ENCODE assay signal across 8 cellular contexts in the genomic region with DNA sequence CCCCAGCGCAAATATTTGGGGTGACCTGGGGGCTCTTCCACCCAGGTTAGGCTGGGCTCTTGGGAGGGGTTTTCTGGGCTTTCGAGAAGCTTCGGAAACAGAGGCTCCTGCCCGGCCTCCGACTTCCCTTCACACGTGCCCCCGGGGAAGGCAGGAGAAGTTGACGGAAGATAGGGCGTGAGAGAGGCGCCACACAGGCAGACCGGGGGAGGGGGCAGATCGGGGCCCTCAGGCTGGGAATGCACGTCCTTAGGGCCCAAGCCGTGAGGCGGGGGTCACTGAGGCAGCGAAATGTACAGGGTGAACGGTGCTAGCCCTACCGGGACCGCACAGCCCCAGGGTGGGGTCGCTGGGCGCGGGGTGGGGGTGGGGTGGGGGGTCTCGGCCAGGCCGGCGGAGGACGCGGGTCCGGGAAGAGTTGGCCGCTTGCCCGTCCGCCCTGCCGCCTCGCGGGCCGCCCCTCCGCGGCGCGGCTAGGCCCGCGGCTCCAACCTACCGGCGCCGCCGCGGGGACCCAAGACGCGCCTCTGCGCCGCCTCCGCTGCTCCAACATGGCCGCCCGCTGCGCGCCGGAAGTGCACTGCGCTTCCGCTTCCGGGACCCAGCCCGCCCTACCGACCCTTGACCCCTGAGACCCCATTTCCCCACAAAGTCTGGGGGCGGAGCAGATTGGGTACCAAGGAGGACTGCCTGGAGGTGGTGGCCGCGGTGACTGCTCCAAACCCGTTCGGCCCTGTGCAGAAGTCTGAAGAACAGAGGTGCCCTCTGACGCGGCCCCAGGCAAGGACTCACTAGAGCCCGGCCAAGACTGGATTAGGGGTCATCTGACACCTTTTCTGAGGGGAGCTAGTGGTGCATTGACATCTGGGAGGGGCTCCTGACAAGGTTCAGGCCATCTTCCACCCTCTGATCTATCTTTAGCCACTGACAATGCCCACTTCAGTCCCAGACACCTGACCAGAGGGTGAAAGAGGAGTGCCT. TPM values are rescaled to one million over a fixed set of nuclear protein-coding genes. Genes with fewer than 3 reads are reported as not detected.
DNase-seq lines count a peak whose midpoint lies in the region; ATAC-seq and TF ChIP-seq lines count a peak whose summit lies in the region.

A gene (minus strand): TSS at position 561 of the 981 bp plus-strand sequence. CDS start 2,123 bp downstream, outside the sequence.

- H3K4me1 Mint-ChIP-seq in activated T-helper 2 cell treated with anti-CD3 and anti-CD28 coated beads, Interferon-gamma antibody, Interleukin-2, Interleukin-4, amounts not matched to agents 10 μg/mL and 5 μg/mL and 100 μg/mL, durations not matched to agents 14 hours and 24 hours and 36 hours (ENCODE audit: low read depth) = peaks cover 24% of the 10 kb centered on the region
- H3K4me1 Mint-ChIP-seq in stimulated activated naive CD8-positive, alpha-beta T cell treated with anti-CD3 and anti-CD28 coated beads, Interleukin-15, amount 100 ng/mL, for 72 hours = peaks cover 61% of the 10 kb centered on the region

- CTCF ChIA-PET in RWPE1 (lab: Yijun Ruan, JAX) = no interaction called here

- peak within 1 kb of the TSS; percentile 71 for H2AFZ ChIP-seq in neural cell (ENCODE audit: low read depth, low read length)

- H3K27ac ChIP-seq in RWPE1 (peak within 1 kb of the TSS; percentile 81), neural cell (ENCODE audit: low read length) (peak within 1 kb of the TSS; percentile 51)

- TF ChIP-seq CTCF in RWPE1 (conservative IDR thresholded peaks at IDR 0.05; ENCODE audit: low read depth) (no peak), neural cell (IDR thresholded peaks at IDR 0.05; ENCODE audit: poor library complexity, severe bottlenecking) (no peak)

- intact Hi-C loops in activated T-helper 2 cell treated with anti-CD3 and anti-CD28 coated beads, Interferon-gamma antibody, Interleukin-2, Interleukin-4, amounts not matched to agents 10 μg/mL and 5 μg/mL and 100 μg/mL, durations not matched to agents 14 hours and 24 hours and 36 hours (cut with micrococcal nuclease) = loop anchor here (5.0 to 10.0 kb wide), 3 partner anchors 44 to 181 kb away; a partner anchor contains a TSS

- H3F3A ChIP-seq in neural cell (ENCODE audit: insufficient read depth, low read length, poor library complexity, severe bottlenecking) = no peaks in the 10 kb centered on the region

- H3K9me3 ChIP-seq in neural cell (ENCODE audit: low read length) = no peaks in the 10 kb centered on the region

- H3K9me2 ChIP-seq in neural cell (ENCODE audit: insufficient read depth, low read length) = no peaks in the 10 kb centered on the region

- peak within 1 kb of the TSS; percentile 79 for H3K9ac ChIP-seq in neural cell (ENCODE audit: low read length)

- peaks cover 42% of the 10 kb centered on the region for H3K36me3 Mint-ChIP-seq in activated T-helper 2 cell treated with anti-CD3 and anti-CD28 coated beads, Interferon-gamma antibody, Interleukin-2, Interleukin-4, amounts not matched to agents 10 μg/mL and 5 μg/mL and 100 μg/mL, durations not matched to agents 14 hours and 24 hours and 36 hours (ENCODE audit: low read depth)

- H3K4me3 ChIP-seq in neural cell (ENCODE audit: low read length) = peak within 1 kb of the TSS; percentile 79

- TF ChIP-seq EP300 in neural cell (conservative IDR thresholded peaks at IDR 0.05; ENCODE audit: poor library complexity, severe bottlenecking) = peak; percentile 25

- POLR2A ChIA-PET in RWPE1 (lab: Yijun Ruan, JAX; ENCODE audit: low non-redundant PET) = no interaction called here

- peak within 1 kb of the TSS; percentile 89 for H3K4me2 ChIP-seq in neural cell (ENCODE audit: low read length)

- H3K4me3 Mint-ChIP-seq in activated T-helper 2 cell treated with anti-CD3 and anti-CD28 coated beads, Interferon-gamma antibody, Interleukin-2, Interleukin-4, amounts not matched to agents 10 μg/mL and 5 μg/mL and 100 μg/mL, durations not matched to agents 14 hours and 24 hours and 36 hours (ENCODE audit: low read depth) = peak within 1 kb of the TSS; percentile 93
- H3K4me3 Mint-ChIP-seq in stimulated activated naive CD8-positive, alpha-beta T cell treated with anti-CD3 and anti-CD28 coated beads, Interleukin-15, amount 100 ng/mL, for 72 hours = peak within 1 kb of the TSS; percentile 93 to 98

- no peaks in the 10 kb centered on the region for H3K27me3 ChIP-seq in neural cell (ENCODE audit: insufficient read depth, low read depth, low read length)

- TF ChIP-seq RAD21 in neural cell (conservative IDR thresholded peaks at IDR 0.05) = no peak

- no peaks in the 10 kb centered on the region for H3K9me3 Mint-ChIP-seq in activated T-helper 2 cell treated with anti-CD3 and anti-CD28 coated beads, Interferon-gamma antibody, Interleukin-2, Interleukin-4, amounts not matched to agents 10 μg/mL and 5 μg/mL and 100 μg/mL, durations not matched to agents 14 hours and 24 hours and 36 hours
- H3K9me3 Mint-ChIP-seq in stimulated activated naive CD8-positive, alpha-beta T cell treated with anti-CD3 and anti-CD28 coated beads, Interleukin-15, amount 100 ng/mL, for 72 hours = no peaks in the 10 kb centered on the region

- H3K27ac Mint-ChIP-seq in activated T-helper 2 cell treated with anti-CD3 and anti-CD28 coated beads, Interferon-gamma antibody, Interleukin-2, Interleukin-4, amounts not matched to agents 10 μg/mL and 5 μg/mL and 100 μg/mL, durations not matched to agents 14 hours and 24 hours and 36 hours = peak within 1 kb of the TSS; percentile 85
- peak within 1 kb of the TSS; percentile 96 to 99 for H3K27ac Mint-ChIP-seq in stimulated activated naive CD8-positive, alpha-beta T cell treated with anti-CD3 and anti-CD28 coated beads, Interleukin-15, amount 100 ng/mL, for 72 hours

- no peaks in the 10 kb centered on the region for H3K27me3 Mint-ChIP-seq in activated T-helper 2 cell treated with anti-CD3 and anti-CD28 coated beads, Interferon-gamma antibody, Interleukin-2, Interleukin-4, amounts not matched to agents 10 μg/mL and 5 μg/mL and 100 μg/mL, durations not matched to agents 14 hours and 24 hours and 36 hours (ENCODE audit: low read depth)
- H3K27me3 Mint-ChIP-seq in stimulated activated naive CD8-positive, alpha-beta T cell treated with anti-CD3 and anti-CD28 coated beads, Interleukin-15, amount 100 ng/mL, for 72 hours = no peaks in the 10 kb centered on the region

- no peaks in the 10 kb centered on the region for H3K36me3 ChIP-seq in neural cell (ENCODE audit: insufficient read depth, low read length)

- H4K20me1 ChIP-seq in neural cell (ENCODE audit: insufficient read depth) = no peaks in the 10 kb centered on the region

- ATAC-seq in GM18498 (IDR thresholded peaks at IDR 0.05; ENCODE audit: unreplicated experiment) = peak; percentile 78
- ATAC-seq in stimulated activated naive CD8-positive, alpha-beta T cell treated with anti-CD3 and anti-CD28 coated beads, Interleukin-15, amount 100 ng/mL, for 72 hours = peak; percentile 74

- peaks cover 37% of the 10 kb centered on the region for H3K79me2 ChIP-seq in neural cell (replicated peaks; ENCODE audit: insufficient read depth, low read length)

- DNase-seq in 8988T (peak; percentile 98), HS-27A (ENCODE audit: low read depth) (peak; percentile 35), RWPE1 (ENCODE audit: low spot score) (peak; percentile 70), fibroblast of the conjunctiva (ENCODE audit: low read depth) (peak; percentile 33)
- peak; percentile 72 for DNase-seq in activated T-helper 2 cell treated with anti-CD3 and anti-CD28 coated beads, Interferon-gamma antibody, Interleukin-2, Interleukin-4, amounts not matched to agents 10 μg/mL and 5 μg/mL and 100 μg/mL, durations not matched to agents 14 hours and 24 hours and 36 hours (ENCODE audit: low spot score)
- DNase-seq in stimulated activated naive CD8-positive, alpha-beta T cell treated with anti-CD3 and anti-CD28 coated beads, Interleukin-15, amount 100 ng/mL, for 72 hours = peak; percentile 76 to 83

TF ChIP-seq in neural cell, 6 proteins besides CTCF, POLR2A, EP300 and RAD21:
- TF ChIP-seq POLR2AphosphoS5 (IDR thresholded peaks at IDR 0.05) (peak; percentile 80), MXI1 (conservative IDR thresholded peaks at IDR 0.05; ENCODE audit: poor library complexity, severe bottlenecking) (peak; percentile 70), SMC3 (conservative IDR thresholded peaks at IDR 0.05; ENCODE audit: poor library complexity) (no peak)

RNA-seq across cellular contexts. Expression of the gene that starts here (rescaled TPM):
- 24.4 and 24.9 TPM in 2 replicates for total RNA-seq in activated T-helper 2 cell treated with anti-CD3 and anti-CD28 coated beads, Interferon-gamma antibody, Interleukin-2, Interleukin-4, amounts not matched to agents 10 μg/mL and 5 μg/mL and 100 μg/mL, durations not matched to agents 14 hours and 24 hours and 36 hours
- polyA plus RNA-seq in neural cell = 14.8 and 25.7 TPM in 2 replicates
- polyA minus RNA-seq in neural cell = 37.2 and 38.5 TPM in 2 replicates

Comparison
In these comparisons a context has a peak if more than half of its experiments do, and no peak if none do; other contexts are left out.
1. Peak in every context shown above with its lines: DNase-seq, ATAC-seq, H3K4me3 ChIP-seq and H3K27ac ChIP-seq.
2. DNase-seq: peak in every context shown above with its lines; median percentile 98 in 8988T; 80 in stimulated activated naive CD8-positive, alpha-beta T cell treated with anti-CD3 and anti-CD28 coated beads, Interleukin-15, amount 100 ng/mL, for 72 hours; 72 in activated T-helper 2 cell treated with anti-CD3 and anti-CD28 coated beads, Interferon-gamma antibody, Interleukin-2, Interleukin-4, amounts not matched to agents 10 μg/mL and 5 μg/mL and 100 μg/mL, durations not matched to agents 14 hours and 24 hours and 36 hours; 70 in RWPE1; 35 in HS-27A; 33 in fibroblast of the conjunctiva.